In the genomic region with DNA sequence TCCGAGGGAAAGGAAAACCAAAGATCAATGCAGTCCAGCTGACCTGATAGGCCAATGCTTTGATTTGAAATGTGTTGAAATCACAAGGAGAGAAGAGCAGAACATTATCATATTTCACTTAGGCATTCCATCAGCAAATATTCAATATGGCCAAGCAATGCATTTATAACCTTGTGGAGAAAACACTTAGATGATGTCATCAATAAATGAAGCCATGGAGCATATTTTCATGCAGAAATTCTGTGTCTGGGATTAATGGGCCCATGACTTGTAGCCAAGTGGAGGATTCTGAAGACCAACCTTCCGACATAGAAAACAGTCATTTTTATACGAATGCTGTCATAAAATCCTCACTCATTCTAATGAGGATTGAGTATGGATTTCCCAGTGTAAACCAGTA, we compare ENCODE assay signal across 8 cellular contexts.
"Had no signal": no experiment of that assay in that cellular context is flagged by ENCODE, and none has a peak within 500 bp of the region (broad histone marks: within the 10 kb centered on the region; RNA-seq: fewer than 3 reads in every experiment).

No MANE protein-coding gene starts in this region.

- H3K27ac ChIP-seq: HL-60, KMS-11 had no signal

- H3K4me3 ChIP-seq: K562 had no signal

- H3K4me1 Mint-ChIP-seq: IgD-negative memory B cell had no signal

- FAIRE-seq: HTR-8/SVneo, K562 had no signal

- H3K36me3 Mint-ChIP-seq: IgD-negative memory B cell had no signal

- H3K9ac ChIP-seq: KMS-11 had no signal

- H3K4me2 ChIP-seq: KMS-11 had no signal

- DNase-seq: IMR-90, KBM-7, KG1 had no signal

- H3K27ac Mint-ChIP-seq: IgD-negative memory B cell had no signal

- ATAC-seq: K562 had no signal

- H3K4me3 Mint-ChIP-seq: IgD-negative memory B cell had no signal

- H3K27me3 Mint-ChIP-seq: IgD-negative memory B cell had no signal
